ENCODE assay signal across 24 cellular contexts in genomic region chr18:65876310-65876709, GRCh38.
"Had no signal": no experiment of that assay in that cellular context is flagged by ENCODE, and none has a peak within 500 bp of the region (broad histone marks: within the 10 kb centered on the region; RNA-seq: fewer than 3 reads in every experiment).

No MANE protein-coding gene starts in this region.

- H3K4me2 ChIP-seq: smooth muscle cell had no signal

- H3K27ac ChIP-seq: left lung, lower lobe of right lung, ovary, right atrium auricular region, right lobe of liver, tibial nerve, upper lobe of right lung had no signal

- ATAC-seq: left colon; left lung; lower lobe of right lung; naive thymus-derived CD8-positive, alpha-beta T cell; right lobe of liver; stimulated activated memory B cell treated with anti-CD40 and anti-IgM and Interleukin-4, amounts not matched to agents 10 μg/mL and 1 μg/mL and 100 μg/mL, for 72 hours; stimulated activated naive CD8-positive, alpha-beta T cell treated with anti-CD3 and anti-CD28 coated beads, Interleukin-15, amount 100 ng/mL, for 72 hours; upper lobe of right lung had no signal

- H3K36me3 ChIP-seq: left lung, lower lobe of right lung, ovary, right atrium auricular region, right lobe of liver, tibial nerve, upper lobe of right lung had no signal

- H3K4me3 ChIP-seq: left lung, lower lobe of right lung, ovary, right atrium auricular region, right lobe of liver, smooth muscle cell, tibial nerve, upper lobe of right lung had no signal

- DNase-seq: hippocampal formation; immature natural killer cell; kidney; left colon; left lung; lower lobe of right lung; mammary epithelial cell; mesenchymal stem cell; naive thymus-derived CD8-positive, alpha-beta T cell; nucleus accumbens; ovary; right lobe of liver; stimulated activated CD4-positive, alpha-beta T cell treated with anti-CD3 and anti-CD28 coated beads, Interleukin-1b, Interleukin-23, amount 100 ng/mL, for 48 hours; stimulated activated CD4-positive, alpha-beta T cell treated with anti-CD3 and anti-CD28 coated beads, Interleukin-2, amount 100 ng/mL, for 48 hours; stimulated activated CD4-positive, alpha-beta T cell treated with anti-CD3 and anti-CD28 coated beads, Interleukin-4, amount 100 ng/mL, for 4 hours; stimulated activated CD8-positive, alpha-beta memory T cell treated with anti-CD3 and anti-CD28 coated beads, Interleukin-4, amount 100 ng/mL, for 48 hours; stimulated activated naive CD4-positive, alpha-beta T cell treated with Interleukin-2 at 50 U/mL for 16 hours; stimulated activated naive CD8-positive, alpha-beta T cell treated with anti-CD3 and anti-CD28 coated beads, Interleukin-15, amount 100 ng/mL, for 72 hours; substantia nigra; upper lobe of right lung had no signal

- H3K27me3 ChIP-seq: left lung, ovary, right atrium auricular region, right lobe of liver, tibial nerve, upper lobe of right lung had no signal

- H3K9me3 ChIP-seq: lower lobe of right lung, ovary, right atrium auricular region, right lobe of liver, tibial nerve, upper lobe of right lung had no signal

- H3K4me1 ChIP-seq: left lung, lower lobe of right lung, right atrium auricular region, right lobe of liver, tibial nerve, upper lobe of right lung had no signal
